19 cellular contexts compared by ENCODE assay signal in genomic region chr11:122033193-122033592, GRCh38.
"Had no signal": no experiment of that assay in that cellular context is flagged by ENCODE, and none has a peak within 500 bp of the region (broad histone marks: within the 10 kb centered on the region; RNA-seq: fewer than 3 reads in every experiment).

No MANE protein-coding gene starts in this region.

- H3K27me3 ChIP-seq: thyroid gland, upper lobe of right lung had no signal

- DNase-seq: activated CD4-positive, alpha-beta T cell treated with anti-CD3 and anti-CD28 coated beads for 4 hours; activated CD4-positive, alpha-beta T cell treated with anti-CD3 and anti-CD28 coated beads, Interleukin-2, amount 50 U/mL, for 48 hours; activated CD4-positive, CD25-positive, alpha-beta regulatory T cell; activated CD8-positive, alpha-beta memory T cell treated with anti-CD3 and anti-CD28 coated beads, Interleukin-2, amount 50 U/mL, for 48 hours; activated naive CD4-positive, alpha-beta T cell; activated T-cell treated with anti-CD3 and anti-CD28 coated beads, Interleukin-2, amount 50 U/mL, for 4 hours; cerebellar nuclear complex; foreskin melanocyte; hypothalamus; occipital lobe; spleen; stimulated activated CD4-positive, alpha-beta T cell treated with anti-CD3 and anti-CD28 coated beads, Interleukin-4, amount 100 ng/mL, for 24 hours; stimulated activated naive CD4-positive, alpha-beta T cell treated with Interleukin-2 at 50 U/mL for 16 hours; SW 1271; T-helper 17 cell; thyroid gland; upper lobe of right lung had no signal

- H3K4me1 ChIP-seq: spleen, upper lobe of right lung had no signal

- H3K9me3 ChIP-seq: spleen, thyroid gland, upper lobe of right lung had no signal

- H3K36me3 ChIP-seq: spleen, thyroid gland, upper lobe of right lung had no signal

- H3K4me3 ChIP-seq: coronary artery, spleen, thyroid gland, upper lobe of right lung had no signal

- H3K27ac ChIP-seq: coronary artery, epithelial cell of prostate, spleen, thyroid gland, upper lobe of right lung had no signal
